9 cellular contexts compared by ENCODE assay signal in genomic region chr6:38933426-38933825, GRCh38.
A peak's percentile ranks its signal among the peaks of the same experiment; 100 is the strongest.
DNase-seq lines count a peak whose midpoint lies in the region; ATAC-seq and TF ChIP-seq lines count a peak whose summit lies in the region.
"Had no signal": no experiment of that assay in that cellular context is flagged by ENCODE, and none has a peak within 500 bp of the region (broad histone marks: within the 10 kb centered on the region; RNA-seq: fewer than 3 reads in every experiment).

No MANE protein-coding gene starts in this region.

- no peak overlapping the region for H3K27ac ChIP-seq in C4-2B

- CTCF ChIA-PET in activated CD4-positive, alpha-beta memory T cell treated with anti-CD3 and anti-CD28 coated beads for 36 hours (lab: Charles Lee) = interaction anchor here (1.0 to 2.8 kb wide), 3 partner anchors 57 to 62 kb away, joined by 3 to 15 read pairs (median 4); no protein-coding TSS in a partner anchor

- POLR2A ChIA-PET in activated CD4-positive, alpha-beta memory T cell treated with anti-CD3 and anti-CD28 coated beads for 36 hours (lab: Charles Lee) = no interaction called here

- TF ChIP-seq CTCF in C4-2B (conservative IDR thresholded peaks at IDR 0.05) (peak; percentile 83), progenitor cell of endocrine pancreas (IDR thresholded peaks at IDR 0.05; ENCODE audit: unreplicated experiment) (no peak)

- H3K27ac Mint-ChIP-seq in activated CD4-positive, alpha-beta memory T cell treated with anti-CD3 and anti-CD28 coated beads for 36 hours = no peak overlapping the region
- no peak overlapping the region for H3K27ac Mint-ChIP-seq in progenitor cell of endocrine pancreas

- ATAC-seq in HG03135 (IDR thresholded peaks at IDR 0.05; ENCODE audit: unreplicated experiment) = no peak

- intact Hi-C loops in activated CD4-positive, alpha-beta memory T cell treated with anti-CD3 and anti-CD28 coated beads for 36 hours (cut with micrococcal nuclease) = loop anchor here (1.0 kb wide), 1 partner anchor 61 kb away; no protein-coding TSS in a partner anchor

- H3K27me3 Mint-ChIP-seq in activated CD4-positive, alpha-beta memory T cell treated with anti-CD3 and anti-CD28 coated beads for 36 hours = no peaks in the 10 kb centered on the region
- H3K27me3 Mint-ChIP-seq in progenitor cell of endocrine pancreas = no peaks in the 10 kb centered on the region

- H3K4me1 Mint-ChIP-seq in activated CD4-positive, alpha-beta memory T cell treated with anti-CD3 and anti-CD28 coated beads for 36 hours (ENCODE audit: low read depth) = no peaks in the 10 kb centered on the region
- no peaks in the 10 kb centered on the region for H3K4me1 Mint-ChIP-seq in progenitor cell of endocrine pancreas (ENCODE audit: low read depth)

- DNase-seq in HS-27A (ENCODE audit: low read depth) = peak; percentile 3
- DNase-seq in RPMI7951 (ENCODE audit: low read depth) = peak; percentile 11
- peak; percentile 1 for DNase-seq in foreskin melanocyte
- no peak for DNase-seq in activated CD4-positive, alpha-beta memory T cell treated with anti-CD3 and anti-CD28 coated beads for 36 hours
- DNase-seq in dedifferentiated amniotic fluid mesenchymal stem cell (ENCODE audit: extremely low spot score) = no peak
- DNase-seq in progenitor cell of endocrine pancreas (ENCODE audit: low spot score, unreplicated experiment) = no peak
- DNase-seq: amniotic stem cell had no signal

- no peaks in the 10 kb centered on the region for H3K9me3 Mint-ChIP-seq in activated CD4-positive, alpha-beta memory T cell treated with anti-CD3 and anti-CD28 coated beads for 36 hours
- H3K9me3 Mint-ChIP-seq in progenitor cell of endocrine pancreas (ENCODE audit: low read depth) = no peaks in the 10 kb centered on the region

- H3K4me3 Mint-ChIP-seq in activated CD4-positive, alpha-beta memory T cell treated with anti-CD3 and anti-CD28 coated beads for 36 hours = no peak overlapping the region
- no peak overlapping the region for H3K4me3 Mint-ChIP-seq in progenitor cell of endocrine pancreas (ENCODE audit: low read depth)

- H3K36me3 Mint-ChIP-seq in activated CD4-positive, alpha-beta memory T cell treated with anti-CD3 and anti-CD28 coated beads for 36 hours = no peaks in the 10 kb centered on the region
- H3K36me3 Mint-ChIP-seq in progenitor cell of endocrine pancreas (ENCODE audit: insufficient read depth) = no peaks in the 10 kb centered on the region

Comparison
In these comparisons a context has a peak if more than half of its experiments do, and no peak if none do; other contexts are left out.
1. DNase-seq: peak in HS-27A (single experiment), RPMI7951 (single experiment) and foreskin melanocyte (single experiment); none in activated CD4-positive, alpha-beta memory T cell treated with anti-CD3 and anti-CD28 coated beads for 36 hours (single experiment), dedifferentiated amniotic fluid mesenchymal stem cell (single experiment) and progenitor cell of endocrine pancreas (single experiment).